Comparison of ENCODE assay signal across 8 cellular contexts in the genomic region with DNA sequence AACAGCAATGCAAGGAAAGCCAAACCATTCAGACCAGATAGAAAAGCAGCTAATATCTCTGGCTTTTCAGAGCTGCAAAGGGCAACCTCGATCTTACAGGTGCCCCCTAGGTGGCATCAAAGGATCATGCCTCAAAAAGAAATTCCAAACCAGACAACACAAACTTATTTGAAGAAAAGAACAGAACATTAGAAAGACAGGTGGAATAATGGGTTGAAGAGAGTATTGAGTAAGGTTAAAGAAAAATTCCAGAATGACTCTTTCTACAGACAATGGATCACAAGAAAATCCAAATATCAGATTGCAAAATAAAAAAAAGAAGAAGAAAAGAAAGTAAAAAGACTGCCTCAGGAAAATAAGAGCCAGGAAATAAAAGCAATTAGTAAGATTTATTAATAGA.
DNase-seq lines count a peak whose midpoint lies in the region; ATAC-seq and TF ChIP-seq lines count a peak whose summit lies in the region.

No MANE protein-coding gene starts in this region.

- no peaks in the 10 kb centered on the region for H3K36me3 ChIP-seq in CD4-positive, alpha-beta memory T cell (ENCODE audit: insufficient read depth, low read length)
- H3K36me3 ChIP-seq in kidney epithelial cell (ENCODE audit: control insufficient read depth, insufficient read depth, low read length): no peaks in the 10 kb centered on the region
- no peaks in the 10 kb centered on the region for H3K36me3 ChIP-seq in gastrocnemius medialis

- H3K4me1 ChIP-seq in CD4-positive, alpha-beta memory T cell (ENCODE audit: insufficient read depth, low read length): peaks cover 16% of the 10 kb centered on the region
- peaks cover 0 to 12% of the 10 kb centered on the region in 2 donors for H3K4me1 ChIP-seq in gastrocnemius medialis

- H3K27ac ChIP-seq in CD4-positive, alpha-beta memory T cell (ENCODE audit: low read depth, low read length): no peak overlapping the region
- H3K27ac ChIP-seq in gastrocnemius medialis: no peak overlapping the region
- H3K27ac ChIP-seq in coronary artery: no peak overlapping the region

- in situ Hi-C loops in gastrocnemius medialis (cut with MboI; ENCODE audit: low sequenced_read_pairs in 4 of 4): loop anchor here in 1 of 4 donors (25.0 kb wide), 1 partner anchor 252 kb away; no protein-coding TSS in a partner anchor

- POLR2A ChIA-PET in CD4-positive, alpha-beta memory T cell (lab: Charles Lee; ENCODE audit: partially characterized antibody): interaction anchor here (1.0 to 1.3 kb wide), 2 partner anchors 108 to 214 kb away, joined by 4 to 5 read pairs; a partner anchor contains a TSS
- POLR2A ChIA-PET in activated CD8-positive, alpha-beta T cell treated with anti-CD3 and anti-CD28 coated beads, Interleukin-2, amount 10 ng/mL, durations not matched to agents 7 days and 5 days (lab: Charles Lee): interaction anchor here (0.6 kb wide), 1 partner anchor 107 kb away, joined by 3 read pairs; no protein-coding TSS in a partner anchor

- no peak for ATAC-seq in activated CD8-positive, alpha-beta T cell treated with anti-CD3 and anti-CD28 coated beads, Interleukin-2, amount 10 ng/mL, durations not matched to agents 7 days and 5 days
- no peak for ATAC-seq in GM18909 (IDR thresholded peaks at IDR 0.05; ENCODE audit: poor library complexity, unreplicated experiment)
- no peak for ATAC-seq in gastrocnemius medialis

- intact Hi-C loops in CD4-positive, alpha-beta memory T cell (cut with micrococcal nuclease): loop anchor here (1.0 to 10.0 kb wide), 5 partner anchors 118 to 600 kb away; a partner anchor contains a TSS
- intact Hi-C loops in gastrocnemius medialis (cut with DNase I; ENCODE audit: low total_unique reads): loop anchor here (10.0 kb wide), 3 partner anchors 210 to 600 kb away; a partner anchor contains a TSS

- TF ChIP-seq POLR2A in gastrocnemius medialis (IDR thresholded peaks at IDR 0.05): no peak

- H3K27me3 Mint-ChIP-seq in CD4-positive, alpha-beta memory T cell: no peaks in the 10 kb centered on the region
- H3K27me3 Mint-ChIP-seq in activated CD8-positive, alpha-beta T cell treated with anti-CD3 and anti-CD28 coated beads, Interleukin-2, amount 10 ng/mL, durations not matched to agents 7 days and 5 days (ENCODE audit: low read depth): no peaks in the 10 kb centered on the region

- H3K9me3 Mint-ChIP-seq in CD4-positive, alpha-beta memory T cell: no peaks in the 10 kb centered on the region
- H3K9me3 Mint-ChIP-seq in activated CD8-positive, alpha-beta T cell treated with anti-CD3 and anti-CD28 coated beads, Interleukin-2, amount 10 ng/mL, durations not matched to agents 7 days and 5 days (ENCODE audit: insufficient read depth): no peaks in the 10 kb centered on the region

- H3K36me3 Mint-ChIP-seq in CD4-positive, alpha-beta memory T cell: peaks cover 10 to 24% of the 10 kb centered on the region in 2 donors
- peaks cover 5% of the 10 kb centered on the region for H3K36me3 Mint-ChIP-seq in activated CD8-positive, alpha-beta T cell treated with anti-CD3 and anti-CD28 coated beads, Interleukin-2, amount 10 ng/mL, durations not matched to agents 7 days and 5 days (ENCODE audit: low read depth)

- TF ChIP-seq CTCF in HFF-Myc (IDR thresholded peaks at IDR 0.05; ENCODE audit: low read depth, low read length, missing control alignments) (peak; percentile 7), kidney epithelial cell (IDR thresholded peaks at IDR 0.05; ENCODE audit: insufficient read depth, low read length, poor library complexity, severe bottlenecking) (peak; percentile 61), gastrocnemius medialis (IDR thresholded peaks at IDR 0.05 in 4 of 5, conservative IDR thresholded peaks at IDR 0.05 in 1 of 5) (peak in 2 of 5 experiments; percentile 31 to 49), coronary artery (IDR thresholded peaks at IDR 0.05) (no peak)

- H3K4me3 Mint-ChIP-seq in CD4-positive, alpha-beta memory T cell: no peak overlapping the region
- no peak overlapping the region for H3K4me3 Mint-ChIP-seq in activated CD8-positive, alpha-beta T cell treated with anti-CD3 and anti-CD28 coated beads, Interleukin-2, amount 10 ng/mL, durations not matched to agents 7 days and 5 days

- no peaks in the 10 kb centered on the region for H3K27me3 ChIP-seq in CD4-positive, alpha-beta memory T cell (ENCODE audit: insufficient read depth, low read length)
- H3K27me3 ChIP-seq in kidney epithelial cell (ENCODE audit: control insufficient read depth, insufficient read depth, low read length): no peaks in the 10 kb centered on the region
- H3K27me3 ChIP-seq in gastrocnemius medialis: no peaks in the 10 kb centered on the region

- CTCF ChIA-PET in CD4-positive, alpha-beta memory T cell (lab: Charles Lee; ENCODE audit: partially characterized antibody): interaction anchor here (0.6 to 4.6 kb wide), 13 partner anchors 11 to 450 kb away, joined by 3 to 68 read pairs (median 4); a partner anchor contains a TSS
- CTCF ChIA-PET in activated CD8-positive, alpha-beta T cell treated with anti-CD3 and anti-CD28 coated beads, Interleukin-2, amount 10 ng/mL, durations not matched to agents 7 days and 5 days (lab: Charles Lee): interaction anchor here (0.8 to 4.8 kb wide), 13 partner anchors 9 to 275 kb away, joined by 3 to 43 read pairs (median 5); a partner anchor contains a TSS

- H3K4me1 Mint-ChIP-seq in CD4-positive, alpha-beta memory T cell: peaks cover 23 to 33% (median 28%) of the 10 kb centered on the region in 4 donors
- peaks cover 4% of the 10 kb centered on the region for H3K4me1 Mint-ChIP-seq in activated CD8-positive, alpha-beta T cell treated with anti-CD3 and anti-CD28 coated beads, Interleukin-2, amount 10 ng/mL, durations not matched to agents 7 days and 5 days (ENCODE audit: low read depth)

- DNase-seq in CD4-positive, alpha-beta memory T cell: peak; percentile 11 to 39 (median 24)
- no peak for DNase-seq in HFF-Myc (ENCODE audit: extremely low read depth, low read depth)
- peak; percentile 31 for DNase-seq in activated CD8-positive, alpha-beta T cell treated with anti-CD3 and anti-CD28 coated beads, Interleukin-2, amount 10 ng/mL, durations not matched to agents 7 days and 5 days
- DNase-seq in kidney epithelial cell (ENCODE audit: low read depth): no peak
- no peak for DNase-seq in gastrocnemius medialis
- DNase-seq in NCI-H1048 (lab: John Stamatoyannopoulos, UW): no peak
- no peak for DNase-seq in coronary artery (ENCODE audit: low spot score)

- H3K27ac Mint-ChIP-seq in CD4-positive, alpha-beta memory T cell: peak overlapping the region in 3 of 7 donors; percentile 37 to 77 (median 51)
- H3K27ac Mint-ChIP-seq in activated CD8-positive, alpha-beta T cell treated with anti-CD3 and anti-CD28 coated beads, Interleukin-2, amount 10 ng/mL, durations not matched to agents 7 days and 5 days: no peak overlapping the region

- H3K4me3 ChIP-seq in CD4-positive, alpha-beta memory T cell (ENCODE audit: low read length in 2 of 2): no peak overlapping the region
- H3K4me3 ChIP-seq in HFF-Myc (replicated peaks; ENCODE audit: low read depth, low read length) (no peak overlapping the region), kidney epithelial cell (ENCODE audit: low read depth, low read length) (no peak overlapping the region), gastrocnemius medialis (no peak overlapping the region), coronary artery (no peak overlapping the region)

- H3K9me3 ChIP-seq in CD4-positive, alpha-beta memory T cell (ENCODE audit: control insufficient read depth in 1 of 2, low read length in 2 of 2): no peaks in the 10 kb centered on the region
- H3K9me3 ChIP-seq in gastrocnemius medialis: no peaks in the 10 kb centered on the region

Comparison
In these comparisons a context has a peak if more than half of its experiments do, and no peak if none do; other contexts are left out.
1. DNase-seq: peak in CD4-positive, alpha-beta memory T cell (5 of 5) and activated CD8-positive, alpha-beta T cell treated with anti-CD3 and anti-CD28 coated beads, Interleukin-2, amount 10 ng/mL, durations not matched to agents 7 days and 5 days (single experiment); none in HFF-Myc (single experiment), kidney epithelial cell (single experiment), gastrocnemius medialis (0 of 2), NCI-H1048 (single experiment) and coronary artery (single experiment).